1 cellular context compared by ENCODE assay signal in the genomic region with DNA sequence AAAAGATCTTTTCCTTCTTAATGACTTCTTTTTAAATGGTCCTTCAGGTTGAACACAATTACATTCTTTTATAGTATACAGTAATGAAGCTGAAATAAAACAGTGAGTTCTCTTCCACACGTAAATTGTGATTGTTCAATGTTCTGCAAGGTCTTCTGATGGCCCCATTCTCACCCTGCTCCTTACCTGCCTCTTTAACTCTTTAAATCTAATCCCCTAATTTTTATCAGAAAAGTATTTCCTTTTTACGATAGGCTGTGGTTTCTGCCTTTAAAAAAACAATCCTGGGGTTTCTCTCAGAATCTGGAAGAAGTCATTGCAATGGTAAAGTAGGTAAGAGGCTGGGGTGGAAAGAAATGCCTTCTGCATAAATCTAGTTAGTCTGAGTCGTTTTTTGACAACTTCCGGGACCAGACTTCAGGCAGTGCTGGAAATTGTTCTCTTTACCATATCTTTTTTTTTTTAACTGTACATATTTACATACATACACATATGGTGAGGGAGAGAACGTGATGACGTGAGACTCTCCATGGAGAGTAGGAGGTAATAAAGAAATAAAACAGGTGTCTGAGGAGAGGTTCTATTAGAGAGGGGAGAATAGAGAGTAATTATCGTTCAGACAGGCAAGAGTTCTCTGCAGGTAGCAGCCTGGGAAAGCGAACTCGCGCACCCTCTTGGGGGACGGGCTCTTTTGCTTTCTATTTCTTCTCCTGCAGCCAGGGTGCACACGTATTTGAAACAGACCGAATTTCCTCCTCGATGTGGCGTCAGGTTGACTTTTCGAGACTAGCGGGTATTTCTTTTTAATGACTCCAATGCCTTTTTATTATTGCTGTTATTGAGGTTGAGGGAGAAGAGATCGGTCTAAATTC.
TF ChIP-seq lines count a peak whose summit lies in the region.

A gene (plus strand): TSS at position 730 of the 872 bp plus-strand sequence. CDS start 467 bp downstream, outside the sequence.

TF ChIP-seq in HepG2, 621 proteins besides CTCF, POLR2A, EP300 and RAD21 (continued from another document):
- TF ChIP-seq PRMT3 (CRISPR knock-in tag; IDR thresholded peaks at IDR 0.05; ENCODE audit: borderline replicate concordance, low read depth) (no peak), ZNF343 (CRISPR knock-in tag; IDR thresholded peaks at IDR 0.05) (no peak), RBM39 (IDR thresholded peaks at IDR 0.05; ENCODE audit: low read depth, low read length, poor library complexity, severe bottlenecking) (no peak), SRY (CRISPR knock-in tag; IDR thresholded peaks at IDR 0.05) (no peak), NFKB2 (CRISPR knock-in tag; IDR thresholded peaks at IDR 0.05; ENCODE audit: borderline replicate concordance) (no peak)
TF ChIP-seq in HepG2: peak in this region for 3.
